In the genomic region with DNA sequence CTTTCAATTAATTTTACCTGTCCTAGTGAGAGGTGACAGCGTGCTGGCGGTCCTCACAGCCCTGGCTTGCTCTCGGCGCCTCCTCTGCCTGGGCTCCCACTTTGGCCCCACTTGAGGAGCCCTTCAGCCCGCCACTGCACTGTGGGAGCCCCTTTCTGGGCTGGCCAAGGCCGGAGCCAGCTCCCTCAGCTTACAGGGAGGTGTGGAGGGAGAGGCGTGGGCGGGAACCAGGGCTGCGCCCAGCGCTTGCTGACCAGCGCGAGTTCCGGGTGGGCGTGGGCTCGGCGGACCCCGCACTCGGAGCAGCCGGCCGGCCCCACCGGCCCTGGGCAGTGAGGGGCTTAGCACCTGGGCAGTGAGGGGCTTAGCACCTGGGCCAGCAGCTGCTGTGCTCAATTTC, we compare ENCODE assay signal across 14 cellular contexts. TPM values are rescaled to one million over a fixed set of nuclear protein-coding genes. Genes with fewer than 3 reads are reported as not detected.
"Had no signal": no experiment of that assay in that cellular context is flagged by ENCODE, and none has a peak within 500 bp of the region (broad histone marks: within the 10 kb centered on the region; RNA-seq: fewer than 3 reads in every experiment).

No MANE protein-coding gene starts in this region.

RNA-seq across cellular contexts. Expression of a gene that starts 6.0 kb away (rescaled TPM):
- total RNA-seq: activated B cell treated with CpG ODN at 0.5 μM for 24 hours; activated CD4-positive, alpha-beta memory T cell treated with anti-CD3 and anti-CD28 coated beads for 36 hours; activated CD4-positive, alpha-beta memory T cell treated with anti-CD3 and anti-CD28 coated beads, Interleukin-2, amount 10 ng/mL, durations not matched to agents 7 days and 5 days; activated CD4-positive, alpha-beta T cell treated with anti-CD3 and anti-CD28 coated beads for 36 hours; activated CD4-positive, alpha-beta T cell treated with anti-CD3 and anti-CD28 coated beads, Interleukin-2, amount 10 ng/mL, durations not matched to agents 24 days and 14 days; activated CD4-positive, alpha-beta T cell treated with anti-CD3 and anti-CD28 coated beads, Interleukin-2, amount 10 ng/mL, durations not matched to agents 7 days and 5 days; activated CD8-positive, alpha-beta memory T cell treated with anti-CD3 and anti-CD28 coated beads for 36 hours; activated CD8-positive, alpha-beta memory T cell treated with anti-CD3 and anti-CD28 coated beads, Interleukin-2, amount 10 ng/mL, durations not matched to agents 7 days and 5 days; activated CD8-positive, alpha-beta T cell treated with anti-CD3 and anti-CD28 coated beads for 36 hours; activated CD8-positive, alpha-beta T cell treated with anti-CD3 and anti-CD28 coated beads, Interleukin-2, amount 10 ng/mL, durations not matched to agents 7 days and 5 days; T-helper 1 cell treated with Interleukin-12 subunit alpha and Interleukin-12 subunit beta and Interleukin-4 antibody, amounts not matched to agents 30 ng/mL and 1 ng/mL, for 36 hours; T-helper 17 cell; T-helper 2 cell treated with Interferon-gamma antibody and Interleukin-4, amounts not matched to agents 100 ng/mL and 5 ng/mL, for 36 hours had no signal

RNA-seq across cellular contexts. Expression of a gene that starts 10.4 kb away (rescaled TPM):
- total RNA-seq: activated B cell treated with CpG ODN at 0.5 μM for 24 hours; activated CD4-positive, alpha-beta memory T cell treated with anti-CD3 and anti-CD28 coated beads for 36 hours; activated CD4-positive, alpha-beta memory T cell treated with anti-CD3 and anti-CD28 coated beads, Interleukin-2, amount 10 ng/mL, durations not matched to agents 7 days and 5 days; activated CD4-positive, alpha-beta T cell treated with anti-CD3 and anti-CD28 coated beads for 36 hours; activated CD4-positive, alpha-beta T cell treated with anti-CD3 and anti-CD28 coated beads, Interleukin-2, amount 10 ng/mL, durations not matched to agents 24 days and 14 days; activated CD4-positive, alpha-beta T cell treated with anti-CD3 and anti-CD28 coated beads, Interleukin-2, amount 10 ng/mL, durations not matched to agents 7 days and 5 days; activated CD8-positive, alpha-beta memory T cell treated with anti-CD3 and anti-CD28 coated beads for 36 hours; activated CD8-positive, alpha-beta memory T cell treated with anti-CD3 and anti-CD28 coated beads, Interleukin-2, amount 10 ng/mL, durations not matched to agents 7 days and 5 days; activated CD8-positive, alpha-beta T cell treated with anti-CD3 and anti-CD28 coated beads for 36 hours; activated CD8-positive, alpha-beta T cell treated with anti-CD3 and anti-CD28 coated beads, Interleukin-2, amount 10 ng/mL, durations not matched to agents 7 days and 5 days; T-helper 1 cell treated with Interleukin-12 subunit alpha and Interleukin-12 subunit beta and Interleukin-4 antibody, amounts not matched to agents 30 ng/mL and 1 ng/mL, for 36 hours; T-helper 17 cell; T-helper 2 cell treated with Interferon-gamma antibody and Interleukin-4, amounts not matched to agents 100 ng/mL and 5 ng/mL, for 36 hours had no signal

RNA-seq across cellular contexts. Expression of a gene that starts 56.3 kb away (rescaled TPM):
- total RNA-seq: activated B cell treated with CpG ODN at 0.5 μM for 24 hours; activated CD4-positive, alpha-beta memory T cell treated with anti-CD3 and anti-CD28 coated beads for 36 hours; activated CD4-positive, alpha-beta memory T cell treated with anti-CD3 and anti-CD28 coated beads, Interleukin-2, amount 10 ng/mL, durations not matched to agents 7 days and 5 days; activated CD4-positive, alpha-beta T cell treated with anti-CD3 and anti-CD28 coated beads for 36 hours; activated CD4-positive, alpha-beta T cell treated with anti-CD3 and anti-CD28 coated beads, Interleukin-2, amount 10 ng/mL, durations not matched to agents 24 days and 14 days; activated CD4-positive, alpha-beta T cell treated with anti-CD3 and anti-CD28 coated beads, Interleukin-2, amount 10 ng/mL, durations not matched to agents 7 days and 5 days; activated CD8-positive, alpha-beta memory T cell treated with anti-CD3 and anti-CD28 coated beads for 36 hours; activated CD8-positive, alpha-beta memory T cell treated with anti-CD3 and anti-CD28 coated beads, Interleukin-2, amount 10 ng/mL, durations not matched to agents 7 days and 5 days; activated CD8-positive, alpha-beta T cell treated with anti-CD3 and anti-CD28 coated beads for 36 hours; activated CD8-positive, alpha-beta T cell treated with anti-CD3 and anti-CD28 coated beads, Interleukin-2, amount 10 ng/mL, durations not matched to agents 7 days and 5 days; T-helper 1 cell treated with Interleukin-12 subunit alpha and Interleukin-12 subunit beta and Interleukin-4 antibody, amounts not matched to agents 30 ng/mL and 1 ng/mL, for 36 hours; T-helper 17 cell; T-helper 2 cell treated with Interferon-gamma antibody and Interleukin-4, amounts not matched to agents 100 ng/mL and 5 ng/mL, for 36 hours; WTC11 had no signal
